Comparison of ENCODE assay signal across 15 cellular contexts in genomic region chr2:70047406-70048033, GRCh38. TPM values are rescaled to one million over a fixed set of nuclear protein-coding genes. Genes with fewer than 3 reads are reported as not detected.
DNase-seq lines count a peak whose midpoint lies in the region; ATAC-seq, FAIRE-seq and TF ChIP-seq lines count a peak whose summit lies in the region.
"Had no signal": no experiment of that assay in that cellular context is flagged by ENCODE, and none has a peak within 500 bp of the region (broad histone marks: within the 10 kb centered on the region; RNA-seq: fewer than 3 reads in every experiment).

No MANE protein-coding gene starts in this region.

- no peak overlapping the region for H3K9ac ChIP-seq in H9 (ENCODE audit: extremely low read depth, insufficient read length, low read length)
- H3K9ac ChIP-seq in K562 (ENCODE audit: insufficient read depth in 1 of 2, low read depth in 2 of 2, low read length in 2 of 2): no peak overlapping the region

- H3K27ac ChIP-seq in H9 (ENCODE audit: insufficient read length, low read depth, low read length) (peak overlapping the region; percentile 50), K562 (ENCODE audit: extremely low read depth, low read depth, low read length) (no peak overlapping the region)
- H3K27ac ChIP-seq: SJCRH30, VCaP had no signal

- no peak overlapping the region for H4K8ac ChIP-seq in H9 (replicated peaks; ENCODE audit: insufficient read length, low read depth, low read length)

- H3K4me3 ChIP-seq in K562: no peak overlapping the region
- H3K4me3 ChIP-seq: SJCRH30 had no signal

- H3K4me1 Mint-ChIP-seq in CD14-positive monocyte (peaks cover 61% of the 10 kb centered on the region), H9 (no peaks in the 10 kb centered on the region), nephron (no peaks in the 10 kb centered on the region)

- no peak overlapping the region for H2BK120ac ChIP-seq in H9 (ENCODE audit: low read depth, low read length, poor library complexity, severe bottlenecking)

- H3K79me1 ChIP-seq in H9 (ENCODE audit: insufficient read depth, low read depth, low read length, poor library complexity, severe bottlenecking): no peaks in the 10 kb centered on the region

- no peak overlapping the region for H2BK12ac ChIP-seq in H9 (ENCODE audit: insufficient read length, low read depth, low read length)

- H3K27me3 Mint-ChIP-seq in CD14-positive monocyte (ENCODE audit: low read depth in 3 of 3): no peaks in the 10 kb centered on the region
- no peaks in the 10 kb centered on the region for H3K27me3 Mint-ChIP-seq in H9 (ENCODE audit: low read depth)
- no peaks in the 10 kb centered on the region for H3K27me3 Mint-ChIP-seq in nephron (ENCODE audit: low read depth)

- POLR2A ChIA-PET in K562 (lab: Yijun Ruan, JAX): interaction anchor here (0.6 to 1.8 kb wide), 6 partner anchors 8 to 483 kb away, joined by 3 to 5 read pairs (median 3); no protein-coding TSS in a partner anchor

- H2BK20ac ChIP-seq in H9 (ENCODE audit: low read depth, low read length, poor library complexity, severe bottlenecking): no peak overlapping the region

- TF ChIP-seq CTCF in CD14-positive monocyte (IDR thresholded peaks at IDR 0.05) (no peak), H9 (conservative IDR thresholded peaks at IDR 0.05) (no peak), K562 (IDR thresholded peaks at IDR 0.05 in 2 of 3, conservative IDR thresholded peaks at IDR 0.05 in 1 of 3; ENCODE audit: insufficient read depth in 2 of 3, low read depth in 1 of 3, low read length in 3 of 3) (no peak), nephron (IDR thresholded peaks at IDR 0.05; ENCODE audit: unreplicated experiment in 3 of 3) (no peak)

- H3K36me3 Mint-ChIP-seq in CD14-positive monocyte: peaks cover 32 to 55% of the 10 kb centered on the region in 2 donors
- peaks cover 0 to 43% (median 18%) of the 10 kb centered on the region in 3 experiments; a peak in 4 of 7 replicates for H3K36me3 Mint-ChIP-seq in H9 (ENCODE audit: insufficient read depth in 1 of 3, low read depth in 3 of 3)
- H3K36me3 Mint-ChIP-seq in nephron (ENCODE audit: low read depth): peaks cover 64% of the 10 kb centered on the region

- no peak overlapping the region for H4K91ac ChIP-seq in H9 (ENCODE audit: insufficient read length, low read depth, low read length)

- H3K4ac ChIP-seq in H9 (ENCODE audit: low read depth, low read length): no peak overlapping the region

- DNase-seq in CD14-positive monocyte (ENCODE audit: low spot score) (peak; percentile 69), H9 (no peak), K562 (ENCODE audit: extremely low read depth in 1 of 4, low spot score in 3 of 4) (no peak), D341Med (ENCODE audit: low spot score) (no peak)
- DNase-seq in stimulated activated CD4-positive, alpha-beta T cell treated with anti-CD3 and anti-CD28 coated beads, Interleukin-2, amount 100 ng/mL, for 48 hours: no peak
- DNase-seq: C1 segment of cervical spinal cord; mesendoderm; NCI-H2081; posterior cingulate gyrus; SJCRH30; stimulated activated CD4-positive, alpha-beta T cell treated with anti-CD3 and anti-CD28 coated beads, Interleukin-4, amount 100 ng/mL, for 1 hour had no signal

- no peak overlapping the region for H3K14ac ChIP-seq in H9 (ENCODE audit: insufficient read depth, low read length)

- H3K9me1 ChIP-seq in K562 (ENCODE audit: control insufficient read depth, insufficient read depth, low read length): no peaks in the 10 kb centered on the region

- no peaks in the 10 kb centered on the region for H3K23me2 ChIP-seq in H9 (ENCODE audit: insufficient read length, low read depth, low read length, poor library complexity, severe bottlenecking)

- H2BK5ac ChIP-seq in H9 (ENCODE audit: insufficient read length, low read length): no peak overlapping the region

- H2BK15ac ChIP-seq in H9 (ENCODE audit: low read depth, low read length): no peak overlapping the region

- peak; percentile 50; the same call in 2 of the 3 replicates for ATAC-seq in K562
- no peak for ATAC-seq in HG02870 (IDR thresholded peaks at IDR 0.05; ENCODE audit: unreplicated experiment)
- ATAC-seq in HG02981 (IDR thresholded peaks at IDR 0.05; ENCODE audit: unreplicated experiment): no peak

- WGBS in H9 (ENCODE audit: extremely low coverage, insufficient read length, low lambda C conversion rate): no CpG with 5 or more reads among the region's 9 CpGs
- 70% methylated on average over 9 of the region's 9 CpGs for WGBS in K562 (ENCODE audit: insufficient coverage, low coverage, missing lambda C conversion rate)

- no peak overlapping the region for H4K5ac ChIP-seq in H9 (ENCODE audit: insufficient read length, low read depth, low read length)

- H3K9me3 Mint-ChIP-seq in CD14-positive monocyte: no peaks in the 10 kb centered on the region
- H3K9me3 Mint-ChIP-seq in H9: no peaks in the 10 kb centered on the region; a peak in 1 of 5 replicates
- no peaks in the 10 kb centered on the region for H3K9me3 Mint-ChIP-seq in nephron

- TF ChIP-seq RAD21 in K562 (CRISPR knock-in tag; conservative IDR thresholded peaks at IDR 0.05 in 1 of 2, IDR thresholded peaks at IDR 0.05 in 1 of 2): no peak

- H3K27ac Mint-ChIP-seq in CD14-positive monocyte (peak overlapping the region; percentile 93 to 99 (median 96)), H9 (peak overlapping the region in 1 of 3 experiments; percentile 66; a peak in 2 of 7 replicates), nephron (peak overlapping the region in 2 of 3 experiments; percentile 13 to 29)

- H2AK5ac ChIP-seq in H9 (ENCODE audit: insufficient read length, low read length): no peak overlapping the region

- no TSS peak for BruUV-seq in K562 (replicated peaks; lab: Mats Ljungman, UMichigan)

- H3T11ph ChIP-seq in H9 (ENCODE audit: low read length): no peak overlapping the region

- in situ Hi-C loops in K562 (cut with MboI): no loop called here

- H3K79me2 ChIP-seq in H9 (ENCODE audit: insufficient read depth, low read length) (no peaks in the 10 kb centered on the region), K562 (ENCODE audit: control insufficient read depth, insufficient read depth, low read length) (no peaks in the 10 kb centered on the region)

- H3K27me3 ChIP-seq in H9 (ENCODE audit: insufficient read depth, low read length) (no peaks in the 10 kb centered on the region), K562 (ENCODE audit: control insufficient read depth in 2 of 2, insufficient read depth in 2 of 2, low read length in 2 of 2) (no peaks in the 10 kb centered on the region)
- H3K27me3 ChIP-seq: SJCRH30 had no signal

- H2AFZ ChIP-seq in H9 (ENCODE audit: low read length) (no peak overlapping the region), K562 (ENCODE audit: low read depth, low read length) (no peak overlapping the region)

- H3K4me3 Mint-ChIP-seq in CD14-positive monocyte: peak overlapping the region; percentile 3 to 52
- no peak overlapping the region for H3K4me3 Mint-ChIP-seq in H9
- no peak overlapping the region for H3K4me3 Mint-ChIP-seq in nephron

- H3K4me1 ChIP-seq in H9 (ENCODE audit: insufficient read depth, low read length): no peaks in the 10 kb centered on the region
- peaks cover 0 to 4% of the 10 kb centered on the region in 2 experiments; a peak in 3 of 5 replicates for H3K4me1 ChIP-seq in K562 (replicated peaks in 1 of 2; ENCODE audit: control insufficient read depth in 2 of 2, insufficient read depth in 2 of 2, low read length in 2 of 2)
- H3K4me1 ChIP-seq: SJCRH30 had no signal

- H4K20me1 ChIP-seq in H9 (ENCODE audit: control insufficient read depth, insufficient read depth, insufficient read length) (no peaks in the 10 kb centered on the region), K562 (replicated peaks; ENCODE audit: control insufficient read depth, insufficient read depth, low read length) (no peaks in the 10 kb centered on the region)

- no peak for TF ChIP-seq POLR2A in K562 (conservative IDR thresholded peaks at IDR 0.05)

- FAIRE-seq in K562 (lab: Jason Lieb, UNC): peak; percentile 19

- intact Hi-C loops in CD14-positive monocyte (cut with micrococcal nuclease) (loop anchor here in 1 of 2 donors (2.0 kb wide), 1 partner anchor 17 kb away; no protein-coding TSS in a partner anchor), K562 (cut with micrococcal nuclease) (no loop called here)

- no peak for TF ChIP-seq EP300 in K562 (IDR thresholded peaks at IDR 0.05; ENCODE audit: low read length)

- H3K18ac ChIP-seq in H9 (ENCODE audit: insufficient read length, low read depth, low read length): no peak overlapping the region

- no peak overlapping the region for H3K56ac ChIP-seq in H9 (ENCODE audit: insufficient read length, low read depth, low read length)

- H3K9me3 ChIP-seq in H9 (ENCODE audit: control insufficient read depth, low read depth, low read length) (no peaks in the 10 kb centered on the region), K562 (replicated peaks; ENCODE audit: control insufficient read depth, insufficient read depth, low read depth, low read length) (no peaks in the 10 kb centered on the region)
- H3K9me3 ChIP-seq: SJCRH30 had no signal

- CTCF ChIA-PET in K562 (lab: Yijun Ruan, JAX; ENCODE audit: low intra/inter-chr PET ratio): no interaction called here

- peaks cover 22% of the 10 kb centered on the region for H3K36me3 ChIP-seq in K562 (ENCODE audit: control insufficient read depth, insufficient read depth, low read length)

- H3K4me2 ChIP-seq in H9 (ENCODE audit: insufficient read depth, insufficient read length, low read length) (no peak overlapping the region), K562 (ENCODE audit: insufficient read depth, low read length) (no peak overlapping the region)

- H3K23ac ChIP-seq in H9 (ENCODE audit: insufficient read length, low read depth, low read length): no peak overlapping the region

RNA-seq across cellular contexts. Expression of gene PCBP1, which starts 39.8 kb away (rescaled TPM):
- polyA plus RNA-seq in CD14-positive monocyte (100 to 1,000 TPM; 178 to 194 TPM), K562 (2011; rRNA removed) (122 and 123 TPM in 2 replicates), K562 (2014; fragmentation: Illumina TruSeq; extraction: Trizol) (347 and 391 TPM in 2 replicates), K562 (2014; fragmentation: Nextera tagmentation; extraction: Ambion mirVana) (10 to 100 TPM; 19.2 to 23.9 TPM), K562 (2014; rRNA removed) (212 and 227 TPM in 2 replicates)
- total RNA-seq in H9 (2021) (457 and 465 TPM in 2 replicates), K562 (2014; rRNA removed) (78.1 and 99.4 TPM in 2 replicates), K562 (2014; rRNA removed; fragmentation: Illumina TruSeq; extraction: Trizol) (58.9 and 61.9 TPM in 2 replicates), K562 (2015; rRNA removed; fragmentation: Illumina TruSeq; extraction: Trizol) (72.5 and 76.0 TPM in 2 replicates), K562 (2021) (407 and 420 TPM in 2 replicates)
- 30.2 and 53.7 TPM in 2 replicates for total RNA-seq in K562 (2011; cell fraction: chromatin; rRNA removed; ENCODE audit: low replicate concordance)
- total RNA-seq in K562 (2011; cell fraction: nucleolus; rRNA removed): 60.7 and 63.0 TPM in 2 replicates
- 58.0 and 69.2 TPM in 2 replicates for total RNA-seq in K562 (2011; cell fraction: nucleoplasm; rRNA removed)
- polyA plus RNA-seq in K562 (2011; cell fraction: cytosol; rRNA removed): 131 and 249 TPM in 2 replicates
- polyA plus RNA-seq in K562 (2011; cell fraction: nucleus; rRNA removed): 78.5 and 114 TPM in 2 replicates
- 431 TPM in 2 replicates for polyA plus RNA-seq in K562 (2012)
- polyA minus RNA-seq in K562 (2011; rRNA and poly(A)+ RNA removed): 55.6 and 69.8 TPM in 2 replicates
- polyA minus RNA-seq in K562 (2011; cell fraction: cytosol; rRNA and poly(A)+ RNA removed): 92.3 and 95.3 TPM in 2 replicates
- polyA minus RNA-seq in K562 (2011; cell fraction: nucleus; rRNA and poly(A)+ RNA removed): 36.1 and 36.7 TPM in 2 replicates

Comparison
In these comparisons a context has a peak if more than half of its experiments do, and no peak if none do; other contexts are left out.
1. H3K4me3 Mint-ChIP-seq: peak in CD14-positive monocyte (2 of 2); none in H9 (0 of 2) and nephron (0 of 3).